14 cellular contexts compared by ENCODE assay signal in genomic region chr2:38668092-38668491, GRCh38. TPM values are rescaled to one million over a fixed set of nuclear protein-coding genes. Genes with fewer than 3 reads are reported as not detected.
DNase-seq lines count a peak whose midpoint lies in the region; ATAC-seq and TF ChIP-seq lines count a peak whose summit lies in the region.
"Had no signal": no experiment of that assay in that cellular context is flagged by ENCODE, and none has a peak within 500 bp of the region (broad histone marks: within the 10 kb centered on the region; RNA-seq: fewer than 3 reads in every experiment).

No MANE protein-coding gene starts in this region.

- H3K36me3 ChIP-seq in liver (ENCODE audit: control insufficient read depth in 4 of 4, insufficient read depth in 3 of 4, low read depth in 1 of 4, low read length in 3 of 4) (no peaks in the 10 kb centered on the region), thoracic aorta (no peaks in the 10 kb centered on the region)
- H3K36me3 ChIP-seq: suprapubic skin had no signal

- intact Hi-C loops in activated T-helper 1 cell treated with anti-CD3 and anti-CD28 coated beads, Interleukin-12 subunit alpha, Interleukin-12 subunit beta, Interleukin-2, Interleukin-4 antibody, amounts not matched to agents 30 ng/mL and 10 ng/mL and 1 ng/mL, durations not matched to agents 14 hours and 24 hours and 36 hours (cut with micrococcal nuclease), result loop anchor here (5.0 kb wide), 1 partner anchor 459 kb away; no protein-coding TSS in a partner anchor

- H3K27me3 ChIP-seq in liver (ENCODE audit: control insufficient read depth in 4 of 4, insufficient read depth in 4 of 4, low read length in 3 of 4) (no peaks in the 10 kb centered on the region), thoracic aorta (replicated peaks; ENCODE audit: insufficient read depth) (no peaks in the 10 kb centered on the region)
- H3K27me3 ChIP-seq: SJSA1, suprapubic skin had no signal

- CTCF ChIA-PET in activated CD8-positive, alpha-beta memory T cell treated with anti-CD3 and anti-CD28 coated beads, Interleukin-2, amount 10 ng/mL, durations not matched to agents 7 days and 5 days (lab: Charles Lee), result interaction anchor here (0.7 to 10.1 kb wide), 11 partner anchors 9 to 91 kb away, joined by 3 to 166 read pairs (median 5); partner anchors contain the start of gene HNRNPLL

- ATAC-seq in activated CD8-positive, alpha-beta memory T cell treated with anti-CD3 and anti-CD28 coated beads, Interleukin-2, amount 10 ng/mL, durations not matched to agents 7 days and 5 days, result no peak
- ATAC-seq in thoracic aorta (ENCODE audit: insufficient number of reproducible peaks, low FRiP score, low read depth) (no peak), GM21515 (IDR thresholded peaks at IDR 0.05; ENCODE audit: unreplicated experiment) (no peak)

- no peak for TF ChIP-seq RAD21 in liver (IDR thresholded peaks at IDR 0.05)

- no peak for DNase-seq in activated CD8-positive, alpha-beta memory T cell treated with anti-CD3 and anti-CD28 coated beads, Interleukin-2, amount 10 ng/mL, durations not matched to agents 7 days and 5 days
- DNase-seq in activated CD8-positive, alpha-beta memory T cell treated with anti-CD3 and anti-CD28 coated beads for 24 hours, result no peak
- DNase-seq in activated T-helper 1 cell treated with anti-CD3 and anti-CD28 coated beads, Interleukin-12 subunit alpha, Interleukin-12 subunit beta, Interleukin-2, Interleukin-4 antibody, amounts not matched to agents 30 ng/mL and 10 ng/mL and 1 ng/mL, durations not matched to agents 14 hours and 24 hours and 36 hours (ENCODE audit: low spot score), result no peak
- DNase-seq in thoracic aorta (ENCODE audit: low spot score) (no peak), retina (no peak), HPDE6-E6E7 (ENCODE audit: extremely low spot score) (no peak)
- DNase-seq: caudate nucleus, glutamatergic neuron, kidney glomerular epithelial cell had no signal

- no peaks in the 10 kb centered on the region for H3K9me3 ChIP-seq in liver (ENCODE audit: control insufficient read depth in 4 of 4, low read length in 3 of 4)
- no peaks in the 10 kb centered on the region for H3K9me3 ChIP-seq in thoracic aorta
- H3K9me3 ChIP-seq: SJSA1, suprapubic skin had no signal

- peak overlapping the region; percentile 96 for H3K27ac Mint-ChIP-seq in activated CD8-positive, alpha-beta memory T cell treated with anti-CD3 and anti-CD28 coated beads, Interleukin-2, amount 10 ng/mL, durations not matched to agents 7 days and 5 days
- peak overlapping the region; percentile 94 for H3K27ac Mint-ChIP-seq in activated T-helper 1 cell treated with anti-CD3 and anti-CD28 coated beads, Interleukin-12 subunit alpha, Interleukin-12 subunit beta, Interleukin-2, Interleukin-4 antibody, amounts not matched to agents 30 ng/mL and 10 ng/mL and 1 ng/mL, durations not matched to agents 14 hours and 24 hours and 36 hours

- H3K9ac ChIP-seq in liver (ENCODE audit: low read depth in 1 of 2, low read length in 2 of 2), result peak overlapping the region; percentile 14 to 25

- peaks cover 8 to 32% (median 16%) of the 10 kb centered on the region in 4 donors for H3K4me1 ChIP-seq in liver (ENCODE audit: control insufficient read depth in 4 of 4, insufficient read depth in 4 of 4, low read length in 3 of 4)
- H3K4me1 ChIP-seq in thoracic aorta (ENCODE audit: control insufficient read depth in 1 of 2, low read depth in 2 of 2), result peaks cover 15 to 38% of the 10 kb centered on the region in 2 donors

- H3K4me3 Mint-ChIP-seq in activated CD8-positive, alpha-beta memory T cell treated with anti-CD3 and anti-CD28 coated beads, Interleukin-2, amount 10 ng/mL, durations not matched to agents 7 days and 5 days, result peak overlapping the region; percentile 74
- peak overlapping the region; percentile 93 for H3K4me3 Mint-ChIP-seq in activated T-helper 1 cell treated with anti-CD3 and anti-CD28 coated beads, Interleukin-12 subunit alpha, Interleukin-12 subunit beta, Interleukin-2, Interleukin-4 antibody, amounts not matched to agents 30 ng/mL and 10 ng/mL and 1 ng/mL, durations not matched to agents 14 hours and 24 hours and 36 hours

- no peaks in the 10 kb centered on the region for H3K27me3 Mint-ChIP-seq in activated CD8-positive, alpha-beta memory T cell treated with anti-CD3 and anti-CD28 coated beads, Interleukin-2, amount 10 ng/mL, durations not matched to agents 7 days and 5 days
- H3K27me3 Mint-ChIP-seq in activated T-helper 1 cell treated with anti-CD3 and anti-CD28 coated beads, Interleukin-12 subunit alpha, Interleukin-12 subunit beta, Interleukin-2, Interleukin-4 antibody, amounts not matched to agents 30 ng/mL and 10 ng/mL and 1 ng/mL, durations not matched to agents 14 hours and 24 hours and 36 hours (ENCODE audit: insufficient read depth), result no peaks in the 10 kb centered on the region

- H3K27ac ChIP-seq in liver (ENCODE audit: low read depth in 1 of 2, low read length in 2 of 2) (peak overlapping the region; percentile 84 to 87), thoracic aorta (peak overlapping the region in 1 of 2 donors; percentile 58)
- H3K27ac ChIP-seq: SJSA1 had no signal

- 83% methylated on average over 4 of the region's 4 CpGs for WGBS in liver

- peaks cover 45% of the 10 kb centered on the region for H3K36me3 Mint-ChIP-seq in activated CD8-positive, alpha-beta memory T cell treated with anti-CD3 and anti-CD28 coated beads, Interleukin-2, amount 10 ng/mL, durations not matched to agents 7 days and 5 days
- peaks cover 34% of the 10 kb centered on the region for H3K36me3 Mint-ChIP-seq in activated T-helper 1 cell treated with anti-CD3 and anti-CD28 coated beads, Interleukin-12 subunit alpha, Interleukin-12 subunit beta, Interleukin-2, Interleukin-4 antibody, amounts not matched to agents 30 ng/mL and 10 ng/mL and 1 ng/mL, durations not matched to agents 14 hours and 24 hours and 36 hours (ENCODE audit: low read depth)

- H3K4me3 ChIP-seq in liver (ENCODE audit: low read depth in 1 of 3, low read length in 3 of 3) (peak overlapping the region in 1 of 3 donors; percentile 56), thoracic aorta (peak overlapping the region; percentile 72)
- H3K4me3 ChIP-seq: SJSA1 had no signal

- H3K9me3 Mint-ChIP-seq in activated CD8-positive, alpha-beta memory T cell treated with anti-CD3 and anti-CD28 coated beads, Interleukin-2, amount 10 ng/mL, durations not matched to agents 7 days and 5 days (ENCODE audit: low read depth), result no peaks in the 10 kb centered on the region
- no peaks in the 10 kb centered on the region for H3K9me3 Mint-ChIP-seq in activated T-helper 1 cell treated with anti-CD3 and anti-CD28 coated beads, Interleukin-12 subunit alpha, Interleukin-12 subunit beta, Interleukin-2, Interleukin-4 antibody, amounts not matched to agents 30 ng/mL and 10 ng/mL and 1 ng/mL, durations not matched to agents 14 hours and 24 hours and 36 hours

- H3K4me1 Mint-ChIP-seq in activated CD8-positive, alpha-beta memory T cell treated with anti-CD3 and anti-CD28 coated beads, Interleukin-2, amount 10 ng/mL, durations not matched to agents 7 days and 5 days, result peaks cover 73% of the 10 kb centered on the region
- peaks cover 79% of the 10 kb centered on the region for H3K4me1 Mint-ChIP-seq in activated T-helper 1 cell treated with anti-CD3 and anti-CD28 coated beads, Interleukin-12 subunit alpha, Interleukin-12 subunit beta, Interleukin-2, Interleukin-4 antibody, amounts not matched to agents 30 ng/mL and 10 ng/mL and 1 ng/mL, durations not matched to agents 14 hours and 24 hours and 36 hours (ENCODE audit: low read depth)

- TF ChIP-seq CTCF in liver (IDR thresholded peaks at IDR 0.05; ENCODE audit: low read depth, low read length, missing input control) (no peak), thoracic aorta (IDR thresholded peaks at IDR 0.05) (no peak)

TF ChIP-seq in liver, 16 proteins besides CTCF, POLR2A, EP300 and RAD21 (continues in another document):
- no peak for TF ChIP-seq YY1 (IDR thresholded peaks at IDR 0.05)
- no peak for TF ChIP-seq TAF1 (conservative IDR thresholded peaks at IDR 0.05)
- no peak for TF ChIP-seq FOXA1 (IDR thresholded peaks at IDR 0.05)
- TF ChIP-seq ATF3 (IDR thresholded peaks at IDR 0.05), result no peak
- TF ChIP-seq JUND (IDR thresholded peaks at IDR 0.05), result no peak
- no peak for TF ChIP-seq HNF4G (IDR thresholded peaks at IDR 0.05)
- no peak for TF ChIP-seq RXRA (IDR thresholded peaks at IDR 0.05)
- no peak for TF ChIP-seq MAX (IDR thresholded peaks at IDR 0.05)
- TF ChIP-seq EGR1 (IDR thresholded peaks at IDR 0.05; ENCODE audit: low read depth in 2 of 2), result no peak
- no peak for TF ChIP-seq ZBTB33 (IDR thresholded peaks at IDR 0.05)
- TF ChIP-seq GABPA (IDR thresholded peaks at IDR 0.05 in 1 of 2, conservative IDR thresholded peaks at IDR 0.05 in 1 of 2), result no peak
- TF ChIP-seq HNF4A (conservative IDR thresholded peaks at IDR 0.05), result no peak

RNA-seq across cellular contexts. Expression of gene GALM, which starts 2.2 kb away (rescaled TPM):
- 10 to 100 TPM; 67.1 to 86.0 TPM for total RNA-seq in activated CD8-positive, alpha-beta memory T cell treated with anti-CD3 and anti-CD28 coated beads, Interleukin-2, amount 10 ng/mL, durations not matched to agents 7 days and 5 days
- 77.0 and 78.4 TPM in 2 replicates for total RNA-seq in activated T-helper 1 cell treated with anti-CD3 and anti-CD28 coated beads, Interleukin-12 subunit alpha, Interleukin-12 subunit beta, Interleukin-2, Interleukin-4 antibody, amounts not matched to agents 30 ng/mL and 10 ng/mL and 1 ng/mL, durations not matched to agents 14 hours and 24 hours and 36 hours
- 10 to 100 TPM; 22.6 to 32.8 TPM for total RNA-seq in liver
- 10 to 100 TPM; 20.5 to 29.7 TPM for polyA plus RNA-seq in liver
- total RNA-seq in thoracic aorta, result 10 to 100 TPM; 19.5 to 25.1 TPM
- total RNA-seq: MCF 10A had no signal
